Comparison of ENCODE assay signal across 8 cellular contexts in the genomic region with DNA sequence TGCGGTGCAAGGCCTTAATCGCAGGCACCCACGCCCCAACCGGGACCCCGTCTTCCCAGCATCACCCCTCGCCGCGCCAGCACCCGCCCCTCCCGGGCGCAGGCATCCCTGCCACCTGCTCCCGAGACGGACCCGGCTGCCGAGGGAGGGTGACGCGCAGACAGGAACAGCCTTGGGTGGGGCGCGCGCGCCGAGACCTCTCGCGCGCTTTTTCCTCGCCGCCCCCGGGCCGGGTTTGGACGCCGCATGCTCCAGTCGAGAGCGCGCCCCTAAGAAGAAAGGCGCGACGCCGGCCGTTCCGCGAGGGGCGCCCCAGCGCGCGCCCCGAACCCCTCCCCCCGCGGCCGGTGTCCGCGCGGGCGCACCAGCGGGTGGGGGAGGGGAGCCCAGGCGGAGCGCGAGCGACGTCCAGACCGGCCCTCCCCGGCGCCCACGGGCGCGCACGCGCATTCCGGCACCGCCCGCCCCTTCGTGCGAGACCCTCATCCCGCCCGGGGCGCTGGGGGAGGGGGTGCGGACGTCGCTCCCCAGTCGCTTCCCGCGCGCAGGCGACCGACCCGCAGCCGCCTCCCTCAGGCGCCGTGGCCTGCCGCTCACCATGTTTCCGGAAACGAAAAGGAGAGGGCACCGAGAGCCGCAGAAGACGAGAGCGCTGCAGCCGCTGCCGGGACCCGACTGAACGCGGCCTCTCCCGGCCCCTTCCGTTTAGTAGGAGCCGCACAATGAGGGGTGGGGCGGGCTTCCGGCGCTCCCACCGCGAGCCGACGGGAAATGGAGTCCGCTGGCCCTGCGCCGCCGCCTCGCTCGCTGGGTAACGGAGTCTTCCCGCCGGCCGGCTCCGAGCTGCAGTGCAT. TPM values are rescaled to one million over a fixed set of nuclear protein-coding genes. Genes with fewer than 3 reads are reported as not detected.
DNase-seq lines count a peak whose midpoint lies in the region; TF ChIP-seq lines count a peak whose summit lies in the region.

CFL1 (minus strand) TSS at position 681 of the 854 bp plus-strand sequence; CDS start at position 600, 81 bp downstream.

- H3K4me1 Mint-ChIP-seq in neural crest cell = peaks cover 59% of the 10 kb centered on the region

- H3K9me3 ChIP-seq in Loucy (ENCODE audit: insufficient read depth, low read depth, low read length) (no peaks in the 10 kb centered on the region), stomach (no peaks in the 10 kb centered on the region)

- peaks cover 74% of the 10 kb centered on the region for H3K79me2 ChIP-seq in Loucy (ENCODE audit: insufficient read depth, low read length)

- H3K27me3 Mint-ChIP-seq in neural crest cell (ENCODE audit: low read depth) = peaks cover 27% of the 10 kb centered on the region

- no peaks in the 10 kb centered on the region for H3K9me3 Mint-ChIP-seq in neural crest cell

- peak within 1 kb of the TSS; percentile 87 for H2AFZ ChIP-seq in Loucy (ENCODE audit: low read length)

- TF ChIP-seq EP300 in stomach (IDR thresholded peaks at IDR 0.05) = no peak

- H3K27me3 ChIP-seq in Loucy (ENCODE audit: insufficient read depth, low read length, poor library complexity, severe bottlenecking) (peaks cover 11% of the 10 kb centered on the region), stomach (no peaks in the 10 kb centered on the region)

- no peaks in the 10 kb centered on the region for H3K9me2 ChIP-seq in Loucy (replicated peaks; ENCODE audit: low read depth, low read length)

- DNase-seq in EH (ENCODE audit: low read depth) (peak; percentile 99), H4 (ENCODE audit: low spot score) (peak; percentile 97), SIG-M5 treated with dmso at 0.1 percent for 504 hours (lab: John Stamatoyannopoulos, UW; ENCODE audit: unreplicated experiment) (peak; percentile 97), activated gamma-delta T cell (lab: John Stamatoyannopoulos, UW) (peak; percentile 98), fibroblast of the conjunctiva (ENCODE audit: low read depth) (peak; percentile 96), neural crest cell (ENCODE audit: low read depth, low spot score) (peak; percentile 96), stomach (peak; percentile 99)

- H3K4me2 ChIP-seq in Loucy (ENCODE audit: low read depth, low read length, poor library complexity, severe bottlenecking) = peak within 1 kb of the TSS; percentile 95

- H3K36me3 Mint-ChIP-seq in neural crest cell (ENCODE audit: low read depth) = peaks cover 36% of the 10 kb centered on the region

- H3F3A ChIP-seq in Loucy (ENCODE audit: low read depth) = 0 out of 2 replicates have a peak, but pooled peaks cover 7% of the 10 kb centered on the region

- peak within 1 kb of the TSS; percentile 95 for H3K4me3 Mint-ChIP-seq in neural crest cell

- H3K9ac ChIP-seq in Loucy (ENCODE audit: low read depth, low read length, poor library complexity, severe bottlenecking) = peak within 1 kb of the TSS; percentile 95

- TF ChIP-seq POLR2A in stomach (IDR thresholded peaks at IDR 0.05) = peak in 2 of 4 donors; percentile 90 to 95

- H4K20me1 ChIP-seq in Loucy (ENCODE audit: insufficient read depth, low read length, poor library complexity, severe bottlenecking) = peaks cover 67% of the 10 kb centered on the region

- no peak for TF ChIP-seq CTCF in Loucy (conservative IDR thresholded peaks at IDR 0.05; ENCODE audit: low read length)
- peak; percentile 23 for TF ChIP-seq CTCF in neural crest cell (conservative IDR thresholded peaks at IDR 0.05)
- TF ChIP-seq CTCF in stomach (IDR thresholded peaks at IDR 0.05) = no peak

- H3K27ac Mint-ChIP-seq in neural crest cell (ENCODE audit: unreplicated experiment) = peak within 1 kb of the TSS; percentile 99

- H3K36me3 ChIP-seq in Loucy (ENCODE audit: insufficient read depth, low read length) (peaks cover 38% of the 10 kb centered on the region; the same call in 1 of the 2 replicates), stomach (peaks cover 43 to 51% (median 47%) of the 10 kb centered on the region in 4 donors)

- peak within 1 kb of the TSS; percentile 92 to 98 (median 97) for H3K27ac ChIP-seq in stomach

- H3K4me3 ChIP-seq in Loucy (ENCODE audit: low read length, poor library complexity, severe bottlenecking) = peak within 1 kb of the TSS; percentile 80
- H3K4me3 ChIP-seq in stomach = peak within 1 kb of the TSS; percentile 94 to 99 (median 99)

- intact Hi-C loops in stomach (cut with DNase I; ENCODE audit: low total_unique reads) = no loop called here

- 0 to 1% (median 0%) methylated on average over 18 to 121 of the region's 121 CpGs for WGBS in stomach, 5 donors

- H3K4me1 ChIP-seq in Loucy (ENCODE audit: insufficient read depth, low read length, poor library complexity, severe bottlenecking) (peaks cover 48% of the 10 kb centered on the region), stomach (peaks cover 34 to 79% (median 75%) of the 10 kb centered on the region in 4 donors)

RNA-seq across cellular contexts. Expression of gene CFL1, which starts in this region (rescaled TPM):
- 1,250 and 1,621 TPM in 2 replicates for total RNA-seq in H4 (2014; rRNA removed; shearing (Covaris generic))
- total RNA-seq in neural crest cell (1,357 and 1,437 TPM in 2 replicates), stomach (1,000 to 10,000 TPM in 1 of 5 donors, 100 to 1,000 TPM in 4; 389 to 1,430 (median 677) TPM)
- 100 to 1,000 TPM; 534 to 874 (median 658) TPM for polyA plus RNA-seq in stomach

Comparison
In these comparisons a context has a peak if more than half of its experiments do, and no peak if none do; other contexts are left out.
1. Peak in every context shown above with its lines: DNase-seq, H3K4me3 ChIP-seq and H3K27ac ChIP-seq.